In the genomic region with DNA sequence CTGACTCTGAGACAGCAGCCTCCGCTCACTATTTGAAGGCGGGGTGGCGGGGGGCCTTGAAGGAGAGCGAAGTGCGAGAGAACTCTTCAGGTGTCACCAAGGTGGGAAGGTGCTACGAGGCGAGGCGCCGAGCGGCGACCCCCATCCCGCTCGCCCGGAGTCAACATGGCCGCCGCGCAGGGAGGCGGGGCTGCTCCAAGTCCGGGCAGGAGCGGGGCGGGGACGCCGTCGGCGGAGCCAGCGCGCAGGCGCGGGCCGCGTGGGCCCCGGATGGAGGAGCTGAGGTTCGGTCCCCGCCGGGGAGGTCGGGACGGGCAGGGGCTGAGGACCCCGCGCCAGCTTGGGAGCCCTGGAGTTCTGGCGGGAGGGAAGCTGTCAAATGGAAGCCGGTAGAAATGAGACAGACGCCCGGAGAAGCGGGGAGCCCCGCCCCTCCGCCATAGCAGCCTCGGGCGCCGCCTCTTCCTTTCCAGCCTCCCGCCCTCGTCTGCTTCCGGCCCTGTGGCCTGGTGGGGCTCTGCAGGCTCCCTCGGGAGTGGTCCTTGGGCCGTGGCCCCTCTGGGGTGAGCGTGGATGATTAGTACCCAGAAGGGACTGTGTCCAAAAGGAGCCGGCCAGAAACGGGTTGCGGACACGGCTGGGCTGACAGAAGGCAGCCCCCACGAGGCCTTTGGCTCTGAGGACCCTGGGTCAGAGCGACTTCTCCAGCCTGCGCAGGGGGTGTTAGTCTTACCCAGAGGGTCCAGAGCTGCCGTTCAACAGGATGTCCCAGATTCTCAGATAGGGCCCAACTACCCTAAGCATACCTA, we compare ENCODE assay signal across 8 cellular contexts. TPM values are rescaled to one million over a fixed set of nuclear protein-coding genes. Genes with fewer than 3 reads are reported as not detected.
DNase-seq lines count a peak whose midpoint lies in the region; ATAC-seq and TF ChIP-seq lines count a peak whose summit lies in the region.

Gene PIGV, plus strand, starts transcription at position 245 of the 809 bp plus-strand sequence. CDS start 2,866 bp downstream, outside the sequence.

- peaks cover 42% of the 10 kb centered on the region for H3F3A ChIP-seq in DOHH2 (ENCODE audit: control insufficient read depth, insufficient read depth)

- TF ChIP-seq CTCF in DOHH2 (IDR thresholded peaks at IDR 0.05; ENCODE audit: low read depth, low read length, poor library complexity, severe bottlenecking) (no peak), fibroblast of pulmonary artery (IDR thresholded peaks at IDR 0.05; ENCODE audit: low read length, missing control alignments) (no peak), nephron progenitor cell (IDR thresholded peaks at IDR 0.05) (no peak)

- H4K20me1 ChIP-seq in DOHH2 (ENCODE audit: control insufficient read depth, insufficient read depth, low read depth, low read length): no peaks in the 10 kb centered on the region

- no peaks in the 10 kb centered on the region for H3K27me3 ChIP-seq in DOHH2 (ENCODE audit: control insufficient read depth, low read length)

- ATAC-seq in GM21825 (IDR thresholded peaks at IDR 0.05; ENCODE audit: unreplicated experiment): peak; percentile 53
- ATAC-seq in activated T-helper 17 cell treated with anti-CD3 and anti-CD28 coated beads, Interleukin-2, amount 50 U/mL, for 72 hours (replicated peaks): peak; percentile 57
- peak; percentile 55 for ATAC-seq in stimulated activated naive CD8-positive, alpha-beta T cell treated with anti-CD3 and anti-CD28 coated beads, Interleukin-15, amount 100 ng/mL, for 72 hours

- no peaks in the 10 kb centered on the region for H3K9me2 ChIP-seq in DOHH2 (replicated peaks; ENCODE audit: control insufficient read depth, low read length)

- peaks cover 71% of the 10 kb centered on the region for H3K4me1 Mint-ChIP-seq in activated T-helper 17 cell treated with anti-CD3 and anti-CD28 coated beads, Interleukin-2, amount 50 U/mL, for 72 hours
- peaks cover 85% of the 10 kb centered on the region for H3K4me1 Mint-ChIP-seq in nephron progenitor cell
- peaks cover 83% of the 10 kb centered on the region for H3K4me1 Mint-ChIP-seq in stimulated activated naive CD8-positive, alpha-beta T cell treated with anti-CD3 and anti-CD28 coated beads, Interleukin-15, amount 100 ng/mL, for 72 hours

- peak within 1 kb of the TSS; percentile 92 for H3K27ac ChIP-seq in DOHH2 (ENCODE audit: low read depth, low read length)

- H3K27me3 Mint-ChIP-seq in activated T-helper 17 cell treated with anti-CD3 and anti-CD28 coated beads, Interleukin-2, amount 50 U/mL, for 72 hours: no peaks in the 10 kb centered on the region
- H3K27me3 Mint-ChIP-seq in nephron progenitor cell (ENCODE audit: low read depth, poor library complexity): no peaks in the 10 kb centered on the region
- H3K27me3 Mint-ChIP-seq in stimulated activated naive CD8-positive, alpha-beta T cell treated with anti-CD3 and anti-CD28 coated beads, Interleukin-15, amount 100 ng/mL, for 72 hours: no peaks in the 10 kb centered on the region

- peak within 1 kb of the TSS; percentile 100 for H3K27ac Mint-ChIP-seq in activated T-helper 17 cell treated with anti-CD3 and anti-CD28 coated beads, Interleukin-2, amount 50 U/mL, for 72 hours
- H3K27ac Mint-ChIP-seq in nephron progenitor cell: peak within 1 kb of the TSS; percentile 99
- H3K27ac Mint-ChIP-seq in stimulated activated naive CD8-positive, alpha-beta T cell treated with anti-CD3 and anti-CD28 coated beads, Interleukin-15, amount 100 ng/mL, for 72 hours: peak within 1 kb of the TSS; percentile 100

- no peaks in the 10 kb centered on the region for H3K9me3 Mint-ChIP-seq in activated T-helper 17 cell treated with anti-CD3 and anti-CD28 coated beads, Interleukin-2, amount 50 U/mL, for 72 hours
- no peaks in the 10 kb centered on the region for H3K9me3 Mint-ChIP-seq in nephron progenitor cell
- H3K9me3 Mint-ChIP-seq in stimulated activated naive CD8-positive, alpha-beta T cell treated with anti-CD3 and anti-CD28 coated beads, Interleukin-15, amount 100 ng/mL, for 72 hours: no peaks in the 10 kb centered on the region

- no peaks in the 10 kb centered on the region for H3K9me3 ChIP-seq in DOHH2 (ENCODE audit: control insufficient read depth, insufficient read depth, low read length)

- peaks cover 11% of the 10 kb centered on the region for H3K79me2 ChIP-seq in DOHH2 (ENCODE audit: control insufficient read depth, low read length)

- peak within 1 kb of the TSS; percentile 91 for H3K4me3 Mint-ChIP-seq in activated T-helper 17 cell treated with anti-CD3 and anti-CD28 coated beads, Interleukin-2, amount 50 U/mL, for 72 hours
- peak within 1 kb of the TSS; percentile 98 for H3K4me3 Mint-ChIP-seq in nephron progenitor cell
- peak within 1 kb of the TSS; percentile 92 to 97 for H3K4me3 Mint-ChIP-seq in stimulated activated naive CD8-positive, alpha-beta T cell treated with anti-CD3 and anti-CD28 coated beads, Interleukin-15, amount 100 ng/mL, for 72 hours

- H3K4me3 ChIP-seq in DOHH2 (ENCODE audit: low read length) (peak within 1 kb of the TSS; percentile 90), fibroblast of pulmonary artery (replicated peaks; ENCODE audit: low read depth, low read length) (peak within 1 kb of the TSS; percentile 79)

- DNase-seq in LHCN-M2 (ENCODE audit: low read depth): peak; percentile 75
- peak; percentile 90 for DNase-seq in RPMI8226
- DNase-seq in fibroblast of pulmonary artery (ENCODE audit: low read depth): peak; percentile 81
- peak; percentile 92 for DNase-seq in nephron progenitor cell
- DNase-seq in stimulated activated naive CD8-positive, alpha-beta T cell treated with anti-CD3 and anti-CD28 coated beads, Interleukin-15, amount 100 ng/mL, for 72 hours: peak; percentile 89

- peaks cover 58% of the 10 kb centered on the region for H3K4me1 ChIP-seq in DOHH2 (ENCODE audit: control insufficient read depth, low read length)

- peak within 1 kb of the TSS; percentile 76 for H3K4me2 ChIP-seq in DOHH2 (ENCODE audit: low read length)

- peaks cover 50% of the 10 kb centered on the region for H3K36me3 Mint-ChIP-seq in activated T-helper 17 cell treated with anti-CD3 and anti-CD28 coated beads, Interleukin-2, amount 50 U/mL, for 72 hours (ENCODE audit: low read depth)
- peaks cover 8% of the 10 kb centered on the region for H3K36me3 Mint-ChIP-seq in nephron progenitor cell (ENCODE audit: low read depth)

- peaks cover 17% of the 10 kb centered on the region; the same call in 1 of the 2 replicates for H3K36me3 ChIP-seq in DOHH2 (ENCODE audit: control insufficient read depth, low read length)

RNA-seq across cellular contexts. Expression of gene PIGV, which starts in this region (rescaled TPM):
- 17.7 and 20.8 TPM in 2 replicates for total RNA-seq in LHCN-M2 (2014; rRNA removed)
- 13.3 TPM for polyA plus RNA-seq in LHCN-M2 (2012)
- total RNA-seq in activated T-helper 17 cell treated with anti-CD3 and anti-CD28 coated beads, Interleukin-2, amount 50 U/mL, for 72 hours: 10 to 100 TPM; 14.0 to 18.1 TPM

Comparison
In these comparisons a context has a peak if more than half of its experiments do, and no peak if none do; other contexts are left out.
1. Peak in every context shown above with its lines: DNase-seq, ATAC-seq, H3K4me3 ChIP-seq and H3K27ac ChIP-seq.